ENCODE assay signal across 14 cellular contexts in genomic region chr5:16871746-16872339, GRCh38.
DNase-seq lines count a peak whose midpoint lies in the region; ATAC-seq and TF ChIP-seq lines count a peak whose summit lies in the region.
"Had no signal": no experiment of that assay in that cellular context is flagged by ENCODE, and none has a peak within 500 bp of the region (broad histone marks: within the 10 kb centered on the region; RNA-seq: fewer than 3 reads in every experiment).

No MANE protein-coding gene starts in this region.

- H3K4me1 Mint-ChIP-seq in WTC11, result peaks cover 35% of the 10 kb centered on the region
- H3K4me1 Mint-ChIP-seq in CD8-positive, alpha-beta memory T cell, result no peaks in the 10 kb centered on the region
- H3K4me1 Mint-ChIP-seq: T-helper 17 cell had no signal

- peaks cover 35% of the 10 kb centered on the region for H3K9me3 Mint-ChIP-seq in WTC11
- peaks cover 0 to 11% (median 5%) of the 10 kb centered on the region in 5 donors for H3K9me3 Mint-ChIP-seq in CD8-positive, alpha-beta memory T cell

- no peaks in the 10 kb centered on the region for H3K27me3 Mint-ChIP-seq in WTC11 (ENCODE audit: low read depth)
- H3K27me3 Mint-ChIP-seq in CD8-positive, alpha-beta memory T cell, result no peaks in the 10 kb centered on the region
- H3K27me3 Mint-ChIP-seq: T-helper 17 cell had no signal

- POLR2A ChIA-PET in Panc1 (lab: Charles Lee) (no interaction called here), WTC11 (lab: Charles Lee) (no interaction called here)
- POLR2A ChIA-PET in CD8-positive, alpha-beta memory T cell (lab: Charles Lee), result no interaction called here

- TF ChIP-seq CTCF in AG10803 (conservative IDR thresholded peaks at IDR 0.05; ENCODE audit: low read length) (no peak), Panc1 (IDR thresholded peaks at IDR 0.05) (no peak), gastrocnemius medialis (IDR thresholded peaks at IDR 0.05 in 4 of 5, conservative IDR thresholded peaks at IDR 0.05 in 1 of 5) (no peak), BE2C (IDR thresholded peaks at IDR 0.05; ENCODE audit: low read depth, low read length) (no peak), WTC11 (IDR thresholded peaks at IDR 0.05) (no peak), GM13976 (IDR thresholded peaks at IDR 0.05; ENCODE audit: borderline replicate concordance, control extremely low read depth, extremely low read depth, insufficient read depth, missing control alignments) (no peak)

- H3K27me3 ChIP-seq in Panc1 (ENCODE audit: control insufficient read depth, insufficient read depth, low read length) (no peaks in the 10 kb centered on the region), gastrocnemius medialis (no peaks in the 10 kb centered on the region), BE2C (peaks cover 3% of the 10 kb centered on the region; the same call in 1 of the 2 replicates)
- H3K27me3 ChIP-seq in CD8-positive, alpha-beta memory T cell (ENCODE audit: insufficient read depth, low read length, poor library complexity, severe bottlenecking), result no peaks in the 10 kb centered on the region

- no peak for TF ChIP-seq POLR2A in gastrocnemius medialis (IDR thresholded peaks at IDR 0.05)

- ATAC-seq in Panc1 (no peak), gastrocnemius medialis (peak in 1 of 2 donors; percentile 70), WTC11 (no peak)
- ATAC-seq: T-helper 17 cell had no signal

- in situ Hi-C loops in Panc1 (cut with HindIII; ENCODE audit: low pct_unique_long_range_greater_than_20kb, low sequenced_read_pairs) (no loop called here), gastrocnemius medialis (cut with MboI; ENCODE audit: low sequenced_read_pairs in 4 of 4) (no loop called here), GM13976 (cut with MboI; ENCODE audit: low sequenced_read_pairs, unreplicated experiment) (no loop called here)

- peaks cover 43% of the 10 kb centered on the region for H3K36me3 Mint-ChIP-seq in WTC11
- no peaks in the 10 kb centered on the region for H3K36me3 Mint-ChIP-seq in CD8-positive, alpha-beta memory T cell

- peak overlapping the region; percentile 80 for H3K27ac ChIP-seq in Panc1 (ENCODE audit: low read length)
- H3K27ac ChIP-seq in gastrocnemius medialis, result peak overlapping the region in 3 of 4 donors; percentile 32 to 68 (median 54)
- no peak overlapping the region for H3K27ac ChIP-seq in CD8-positive, alpha-beta memory T cell (ENCODE audit: low read depth, low read length)
- H3K27ac ChIP-seq: C4-2B had no signal

- peaks cover 42% of the 10 kb centered on the region for H3K4me1 ChIP-seq in Panc1 (ENCODE audit: control insufficient read depth, insufficient read depth, low read length)
- peaks cover 0 to 11% of the 10 kb centered on the region in 2 donors for H3K4me1 ChIP-seq in gastrocnemius medialis
- no peaks in the 10 kb centered on the region for H3K4me1 ChIP-seq in BE2C
- no peaks in the 10 kb centered on the region for H3K4me1 ChIP-seq in CD8-positive, alpha-beta memory T cell (ENCODE audit: insufficient read depth, low read length)

- no TSS peak for BruUV-seq in Panc1 (replicated peaks; lab: Mats Ljungman, UMichigan)

- peaks cover 2% of the 10 kb centered on the region; the same call in 1 of the 2 replicates for H3K36me3 ChIP-seq in Panc1 (ENCODE audit: control insufficient read depth, insufficient read depth, low read length)
- no peaks in the 10 kb centered on the region for H3K36me3 ChIP-seq in gastrocnemius medialis
- no peaks in the 10 kb centered on the region for H3K36me3 ChIP-seq in BE2C
- no peaks in the 10 kb centered on the region for H3K36me3 ChIP-seq in CD8-positive, alpha-beta memory T cell (ENCODE audit: insufficient read depth, low read length)

- no peak overlapping the region for H3K4me3 ChIP-seq in AG10803 (ENCODE audit: low read length)
- H3K4me3 ChIP-seq in Panc1 (ENCODE audit: low read depth in 2 of 2, low read length in 2 of 2), result no peak overlapping the region
- H3K4me3 ChIP-seq in gastrocnemius medialis, result no peak overlapping the region
- H3K4me3 ChIP-seq in BE2C (ENCODE audit: low read depth, low read length), result no peak overlapping the region
- H3K4me3 ChIP-seq in CD8-positive, alpha-beta memory T cell (ENCODE audit: low read length), result no peak overlapping the region

- CTCF ChIA-PET in Panc1 (lab: Charles Lee), result no interaction called here
- CTCF ChIA-PET in WTC11 (lab: Charles Lee), result no interaction called here
- CTCF ChIA-PET in CD8-positive, alpha-beta memory T cell (lab: Charles Lee), result no interaction called here

- no peak overlapping the region; the same call in 1 of the 2 replicates for H3K27ac Mint-ChIP-seq in WTC11
- no peak overlapping the region for H3K27ac Mint-ChIP-seq in CD8-positive, alpha-beta memory T cell
- H3K27ac Mint-ChIP-seq: nephron, T-helper 17 cell had no signal

- H3K9me3 ChIP-seq in Panc1 (ENCODE audit: control insufficient read depth, insufficient read depth, low read depth, low read length), result no peaks in the 10 kb centered on the region
- no peaks in the 10 kb centered on the region for H3K9me3 ChIP-seq in gastrocnemius medialis
- peaks cover 2% of the 10 kb centered on the region for H3K9me3 ChIP-seq in BE2C
- no peaks in the 10 kb centered on the region for H3K9me3 ChIP-seq in CD8-positive, alpha-beta memory T cell (ENCODE audit: low read length)

- no peak overlapping the region for H3K4me3 Mint-ChIP-seq in WTC11
- no peak overlapping the region for H3K4me3 Mint-ChIP-seq in CD8-positive, alpha-beta memory T cell
- H3K4me3 Mint-ChIP-seq: nephron, T-helper 17 cell had no signal

- intact Hi-C loops in Panc1 (cut with micrococcal nuclease; ENCODE audit: unreplicated experiment), result no loop called here
- intact Hi-C loops in gastrocnemius medialis (cut with DNase I; ENCODE audit: low total_unique reads), result no loop called here

- DNase-seq in AG10803 (ENCODE audit: low read depth), result peak; percentile 72
- DNase-seq in Panc1 (ENCODE audit: low read depth, low spot score), result no peak
- DNase-seq in fibroblast of gingiva (ENCODE audit: low read depth), result peak; percentile 88
- DNase-seq in gastrocnemius medialis, result no peak
- DNase-seq in BE2C, result no peak
- no peak for DNase-seq in WTC11 (ENCODE audit: low spot score)
- no peak for DNase-seq in GM13976 (ENCODE audit: low spot score)
- DNase-seq in CD8-positive, alpha-beta memory T cell, result no peak
- DNase-seq: activated CD4-positive, alpha-beta T cell treated with anti-CD3 and anti-CD28 coated beads, Interleukin-2, amount 50 U/mL, for 4 hours; caudate nucleus; stimulated activated CD4-positive, alpha-beta T cell treated with anti-CD3 and anti-CD28 coated beads, Interleukin-12 subunit alpha, Interleukin-12 subunit beta, amount 100 ng/mL, for 4 hours; T-helper 17 cell had no signal

TF ChIP-seq in WTC11, 78 proteins besides CTCF, POLR2A, EP300 and RAD21 (continues in another document):
- TF ChIP-seq MAX (CRISPR knock-in tag; IDR thresholded peaks at IDR 0.05), result no peak
- TF ChIP-seq ZNF219 (CRISPR knock-in tag; IDR thresholded peaks at IDR 0.05; ENCODE audit: borderline replicate concordance), result no peak
- no peak for TF ChIP-seq CDX4 (CRISPR knock-in tag; IDR thresholded peaks at IDR 0.05; ENCODE audit: borderline replicate concordance)
- no peak for TF ChIP-seq GABPB1 (CRISPR knock-in tag; IDR thresholded peaks at IDR 0.05)
- no peak for TF ChIP-seq NR2C2 (CRISPR knock-in tag; IDR thresholded peaks at IDR 0.05)
- no peak for TF ChIP-seq ERG (CRISPR knock-in tag; IDR thresholded peaks at IDR 0.05)
- no peak for TF ChIP-seq SMAD4 (CRISPR knock-in tag; IDR thresholded peaks at IDR 0.05)
- TF ChIP-seq ATF1 (CRISPR knock-in tag; IDR thresholded peaks at IDR 0.05), result no peak
- TF ChIP-seq E2F5 (CRISPR knock-in tag; IDR thresholded peaks at IDR 0.05), result no peak
- TF ChIP-seq OVOL2 (CRISPR knock-in tag; IDR thresholded peaks at IDR 0.05; ENCODE audit: borderline replicate concordance), result no peak
- TF ChIP-seq PREB (CRISPR knock-in tag; IDR thresholded peaks at IDR 0.05; ENCODE audit: borderline replicate concordance), result no peak

Comparison
In these comparisons a context has a peak if more than half of its experiments do, and no peak if none do; other contexts are left out.
1. DNase-seq: peak in AG10803 (single experiment) and fibroblast of gingiva (single experiment); none in Panc1 (single experiment), gastrocnemius medialis (0 of 2), BE2C (single experiment), WTC11 (single experiment), GM13976 (single experiment) and CD8-positive, alpha-beta memory T cell (0 of 5).